10 cellular contexts compared by ENCODE assay signal in the genomic region with DNA sequence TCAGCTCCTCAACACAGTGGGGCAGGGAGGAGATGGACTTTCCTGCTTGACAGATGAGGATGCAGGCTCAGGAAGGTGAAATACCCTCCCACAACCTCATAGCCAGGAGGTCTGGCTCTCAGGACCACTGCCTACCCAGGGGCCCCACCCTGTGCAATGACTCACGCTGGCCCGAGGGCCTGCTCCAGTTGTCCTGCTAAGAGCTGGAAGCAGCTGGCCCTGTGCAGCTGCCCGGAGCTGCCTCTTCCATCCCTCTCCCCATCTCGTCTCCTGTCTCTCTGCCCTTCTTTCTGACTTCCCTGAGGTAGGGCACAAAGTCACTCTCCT.
DNase-seq lines count a peak whose midpoint lies in the region; ATAC-seq and TF ChIP-seq lines count a peak whose summit lies in the region.
"Had no signal": no experiment of that assay in that cellular context is flagged by ENCODE, and none has a peak within 500 bp of the region (broad histone marks: within the 10 kb centered on the region; RNA-seq: fewer than 3 reads in every experiment).

No MANE protein-coding gene starts in this region.

- H3K4me3 ChIP-seq in ascending aorta (no peak overlapping the region), tibial artery (no peak overlapping the region)

- H3K4me3 Mint-ChIP-seq in HFFc6, result peak overlapping the region; percentile 58
- no peak overlapping the region for H3K4me3 Mint-ChIP-seq in activated CD8-positive, alpha-beta T cell treated with anti-CD3 and anti-CD28 coated beads, Interleukin-2, amount 10 ng/mL, durations not matched to agents 7 days and 5 days
- H3K4me3 Mint-ChIP-seq in stimulated activated memory B cell treated with anti-CD40 and anti-IgM and Interleukin-4, amounts not matched to agents 10 μg/mL and 1 μg/mL and 100 μg/mL, for 72 hours, result no peak overlapping the region
- H3K4me3 Mint-ChIP-seq: activated T-cell treated with anti-CD3 and anti-CD28 coated beads, Interleukin-2, amount 50 U/mL, for 24 hours had no signal

- CTCF ChIA-PET in activated CD8-positive, alpha-beta T cell treated with anti-CD3 and anti-CD28 coated beads, Interleukin-2, amount 10 ng/mL, durations not matched to agents 7 days and 5 days (lab: Charles Lee), result interaction anchor here (1.2 to 1.5 kb wide), 2 partner anchors 10 to 1145 kb away, joined by 3 to 5 read pairs; no protein-coding TSS in a partner anchor

- H3K9me3 Mint-ChIP-seq in HFFc6, result peaks cover 3% of the 10 kb centered on the region; the same call in 1 of the 2 replicates
- H3K9me3 Mint-ChIP-seq in activated CD8-positive, alpha-beta T cell treated with anti-CD3 and anti-CD28 coated beads, Interleukin-2, amount 10 ng/mL, durations not matched to agents 7 days and 5 days (ENCODE audit: insufficient read depth), result no peaks in the 10 kb centered on the region
- peaks cover 3% of the 10 kb centered on the region for H3K9me3 Mint-ChIP-seq in stimulated activated memory B cell treated with anti-CD40 and anti-IgM and Interleukin-4, amounts not matched to agents 10 μg/mL and 1 μg/mL and 100 μg/mL, for 72 hours
- H3K9me3 Mint-ChIP-seq: activated T-cell treated with anti-CD3 and anti-CD28 coated beads, Interleukin-2, amount 50 U/mL, for 24 hours had no signal

- H3K36me3 Mint-ChIP-seq in HFFc6 (ENCODE audit: low read depth), result peaks cover 12% of the 10 kb centered on the region; the same call in 1 of the 2 replicates
- no peaks in the 10 kb centered on the region for H3K36me3 Mint-ChIP-seq in activated CD8-positive, alpha-beta T cell treated with anti-CD3 and anti-CD28 coated beads, Interleukin-2, amount 10 ng/mL, durations not matched to agents 7 days and 5 days (ENCODE audit: low read depth)
- no peaks in the 10 kb centered on the region for H3K36me3 Mint-ChIP-seq in stimulated activated memory B cell treated with anti-CD40 and anti-IgM and Interleukin-4, amounts not matched to agents 10 μg/mL and 1 μg/mL and 100 μg/mL, for 72 hours

- no peak for TF ChIP-seq CTCF in HFFc6 (IDR thresholded peaks at IDR 0.05)
- TF ChIP-seq CTCF in ascending aorta (IDR thresholded peaks at IDR 0.05), result no peak
- no peak for TF ChIP-seq CTCF in tibial artery (IDR thresholded peaks at IDR 0.05)

- intact Hi-C loops in ascending aorta (cut with DNase I) (loop anchor here (10.0 kb wide), 3 partner anchors 48 to 528 kb away; no protein-coding TSS in a partner anchor), tibial artery (cut with DNase I; ENCODE audit: low total_unique reads) (loop anchor here (10.0 kb wide), 1 partner anchor 338 kb away; no protein-coding TSS in a partner anchor)

- no peak for ATAC-seq in activated CD8-positive, alpha-beta T cell treated with anti-CD3 and anti-CD28 coated beads, Interleukin-2, amount 10 ng/mL, durations not matched to agents 7 days and 5 days
- ATAC-seq in stimulated activated memory B cell treated with anti-CD40 and anti-IgM and Interleukin-4, amounts not matched to agents 10 μg/mL and 1 μg/mL and 100 μg/mL, for 72 hours, result no peak

- peaks cover 24% of the 10 kb centered on the region for H3K27me3 Mint-ChIP-seq in HFFc6 (ENCODE audit: insufficient read depth)
- no peaks in the 10 kb centered on the region for H3K27me3 Mint-ChIP-seq in activated CD8-positive, alpha-beta T cell treated with anti-CD3 and anti-CD28 coated beads, Interleukin-2, amount 10 ng/mL, durations not matched to agents 7 days and 5 days (ENCODE audit: low read depth)
- peaks cover 15% of the 10 kb centered on the region for H3K27me3 Mint-ChIP-seq in stimulated activated memory B cell treated with anti-CD40 and anti-IgM and Interleukin-4, amounts not matched to agents 10 μg/mL and 1 μg/mL and 100 μg/mL, for 72 hours
- H3K27me3 Mint-ChIP-seq: activated T-cell treated with anti-CD3 and anti-CD28 coated beads, Interleukin-2, amount 50 U/mL, for 24 hours had no signal

- DNase-seq in HFFc6 (peak; percentile 58), ascending aorta (ENCODE audit: low spot score in 2 of 2) (no peak), hepatic stellate cell (ENCODE audit: low spot score) (peak; percentile 59), tibial artery (no peak), DMS 273 (lab: John Stamatoyannopoulos, UW; ENCODE audit: unreplicated experiment) (no peak)
- DNase-seq in activated CD8-positive, alpha-beta T cell treated with anti-CD3 and anti-CD28 coated beads, Interleukin-2, amount 10 ng/mL, durations not matched to agents 7 days and 5 days, result no peak
- DNase-seq: activated T-cell treated with anti-CD3 and anti-CD28 coated beads, Interleukin-2, amount 50 U/mL, for 24 hours; NCI-H1092 treated with DMSO at 0.1 percent for 48 hours; NK-92 treated with Interleukin-12 subunit alpha and Interleukin-12 subunit beta, amount 100 ng/mL, for 24 hours had no signal

- H3K4me1 Mint-ChIP-seq in HFFc6 (ENCODE audit: low read depth), result peaks cover 81% of the 10 kb centered on the region
- no peaks in the 10 kb centered on the region for H3K4me1 Mint-ChIP-seq in activated CD8-positive, alpha-beta T cell treated with anti-CD3 and anti-CD28 coated beads, Interleukin-2, amount 10 ng/mL, durations not matched to agents 7 days and 5 days (ENCODE audit: low read depth)
- peaks cover 29% of the 10 kb centered on the region for H3K4me1 Mint-ChIP-seq in stimulated activated memory B cell treated with anti-CD40 and anti-IgM and Interleukin-4, amounts not matched to agents 10 μg/mL and 1 μg/mL and 100 μg/mL, for 72 hours

- H3K9me3 ChIP-seq in ascending aorta (no peaks in the 10 kb centered on the region), tibial artery (no peaks in the 10 kb centered on the region)

- H3K27me3 ChIP-seq in ascending aorta, result no peaks in the 10 kb centered on the region
- no peaks in the 10 kb centered on the region for H3K27me3 ChIP-seq in tibial artery

- peak overlapping the region; percentile 80 for H3K27ac Mint-ChIP-seq in HFFc6
- H3K27ac Mint-ChIP-seq in activated CD8-positive, alpha-beta T cell treated with anti-CD3 and anti-CD28 coated beads, Interleukin-2, amount 10 ng/mL, durations not matched to agents 7 days and 5 days, result no peak overlapping the region
- no peak overlapping the region for H3K27ac Mint-ChIP-seq in stimulated activated memory B cell treated with anti-CD40 and anti-IgM and Interleukin-4, amounts not matched to agents 10 μg/mL and 1 μg/mL and 100 μg/mL, for 72 hours

- H3K27ac ChIP-seq in ascending aorta (peak overlapping the region; percentile 28 to 33), tibial artery (peak overlapping the region; percentile 21 to 35)

- no peaks in the 10 kb centered on the region for H3K36me3 ChIP-seq in ascending aorta
- H3K36me3 ChIP-seq in tibial artery, result peaks cover 0 to 8% (median 0%) of the 10 kb centered on the region in 3 donors

- H3K4me1 ChIP-seq in ascending aorta (peaks cover 3 to 7% of the 10 kb centered on the region in 2 donors), tibial artery (peaks cover 0 to 47% (median 19%) of the 10 kb centered on the region in 4 donors)

- POLR2A ChIA-PET in activated CD8-positive, alpha-beta T cell treated with anti-CD3 and anti-CD28 coated beads, Interleukin-2, amount 10 ng/mL, durations not matched to agents 7 days and 5 days (lab: Charles Lee), result no interaction called here

Comparison
In these comparisons a context has a peak if more than half of its experiments do, and no peak if none do; other contexts are left out.
1. DNase-seq: peak in HFFc6 (single experiment) and hepatic stellate cell (single experiment); none in ascending aorta (0 of 2), tibial artery (0 of 2), activated CD8-positive, alpha-beta T cell treated with anti-CD3 and anti-CD28 coated beads, Interleukin-2, amount 10 ng/mL, durations not matched to agents 7 days and 5 days (single experiment) and DMS 273 (single experiment).